Comparison of ENCODE assay signal across 15 cellular contexts in the genomic region with DNA sequence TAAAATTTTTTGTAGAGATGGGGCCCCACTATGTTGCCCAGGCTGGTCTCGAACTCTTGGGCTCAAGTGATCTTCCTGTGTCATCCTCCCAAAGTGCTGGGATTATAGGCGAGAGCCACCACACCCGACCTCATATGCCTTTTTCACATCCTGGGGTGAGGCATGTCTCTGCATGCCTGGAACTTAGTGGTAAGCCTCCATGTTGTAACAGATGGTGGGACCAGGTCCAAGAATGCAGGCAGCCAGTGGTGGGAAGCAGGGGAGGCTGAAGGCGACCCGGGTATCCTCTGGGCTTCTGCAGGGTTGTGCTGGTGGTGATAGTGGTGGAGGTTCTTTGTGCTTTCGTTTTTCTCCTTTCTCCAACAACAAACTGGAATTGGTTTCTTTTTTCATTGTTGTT. TPM values are rescaled to one million over a fixed set of nuclear protein-coding genes. Genes with fewer than 3 reads are reported as not detected.
DNase-seq lines count a peak whose midpoint lies in the region; ATAC-seq and TF ChIP-seq lines count a peak whose summit lies in the region.
"Had no signal": no experiment of that assay in that cellular context is flagged by ENCODE, and none has a peak within 500 bp of the region (broad histone marks: within the 10 kb centered on the region; RNA-seq: fewer than 3 reads in every experiment).

No MANE protein-coding gene starts in this region.

- POLR2A ChIA-PET in IMR-90 (lab: Charles Lee; ENCODE audit: unreplicated experiment): no interaction called here

- no peak overlapping the region for H3K4ac ChIP-seq in IMR-90 (ENCODE audit: low read depth, low read length)

- no peak overlapping the region; the same call in 1 of the 2 replicates for H4K5ac ChIP-seq in IMR-90 (ENCODE audit: low read depth, low read length)

- TF ChIP-seq CTCF in IMR-90 (conservative IDR thresholded peaks at IDR 0.05; ENCODE audit: low read depth, low read length): no peak

- H4K20me1 ChIP-seq in IMR-90 (ENCODE audit: insufficient read depth, low read length) (no peaks in the 10 kb centered on the region), Karpas-422 (ENCODE audit: insufficient read depth, low read depth, low read length) (no peaks in the 10 kb centered on the region)

- no CpG with 5 or more reads among the region's 6 CpGs for WGBS in IMR-90 (ENCODE audit: extremely low coverage in 2 of 2, insufficient read length in 1 of 2), 2 experiments

- no peaks in the 10 kb centered on the region for H3K79me1 ChIP-seq in IMR-90 (ENCODE audit: low read depth in 1 of 2, low read length in 2 of 2)

- H3K56ac ChIP-seq in IMR-90 (ENCODE audit: extremely low read depth, insufficient read depth, low read length): no peak overlapping the region

- no peak overlapping the region for H2BK120ac ChIP-seq in IMR-90 (ENCODE audit: low read depth, low read length)

- H3K9me2 ChIP-seq in Karpas-422 (replicated peaks; ENCODE audit: insufficient read depth, low read length): no peaks in the 10 kb centered on the region

- H3K14ac ChIP-seq in IMR-90 (replicated peaks; ENCODE audit: low read depth, low read length): no peak overlapping the region

- ATAC-seq in IMR-90 (ENCODE audit: low read depth) (peak; percentile 53), GM18519 (IDR thresholded peaks at IDR 0.05; ENCODE audit: low FRiP score, unreplicated experiment) (no peak), GM19324 (IDR thresholded peaks at IDR 0.05; ENCODE audit: low FRiP score, unreplicated experiment) (no peak)
- ATAC-seq: naive thymus-derived CD4-positive, alpha-beta T cell; right lobe of liver had no signal

- no peak for TF ChIP-seq POLR2A in IMR-90 (IDR thresholded peaks at IDR 0.05; ENCODE audit: low read depth, low read length)

- TF ChIP-seq RAD21 in IMR-90 (IDR thresholded peaks at IDR 0.05; ENCODE audit: low read length): no peak

- peak overlapping the region in 1 of 2 experiments; percentile 60; a peak in 2 of 4 replicates for H4K8ac ChIP-seq in IMR-90 (ENCODE audit: low read depth in 2 of 2, low read length in 2 of 2)

- DNase-seq in DMS79 treated with DMSO at 0.1 percent for 48 hours (lab: John Stamatoyannopoulos, UW) (peak; percentile 19), IMR-90 (peak; percentile 50), astrocyte of the hippocampus (ENCODE audit: low read depth, low spot score) (peak; percentile 40), iris pigment epithelial cell (ENCODE audit: low read depth) (peak; percentile 92), Karpas-422 (no peak), HuH-7.5 (ENCODE audit: low spot score) (no peak)
- DNase-seq: Calu3; esophagus squamous epithelium; kidney glomerular epithelial cell; naive thymus-derived CD4-positive, alpha-beta T cell; NCI-H526 treated with DMSO at 0.1 percent for 48 hours; right lobe of liver had no signal

- H3K9ac ChIP-seq in IMR-90 (ENCODE audit: low read depth, low read length): no peak overlapping the region
- no peak overlapping the region for H3K9ac ChIP-seq in Karpas-422 (ENCODE audit: low read length)

- H4K91ac ChIP-seq in IMR-90 (ENCODE audit: insufficient read depth, low read depth, low read length): no peak overlapping the region

- H3K4me1 ChIP-seq in IMR-90 (ENCODE audit: control insufficient read depth, insufficient read depth, low read length) (no peaks in the 10 kb centered on the region), Karpas-422 (ENCODE audit: low read length) (peaks cover 3% of the 10 kb centered on the region; the same call in 1 of the 2 replicates)
- H3K4me1 ChIP-seq: esophagus squamous epithelium, right lobe of liver had no signal

- no peak overlapping the region for H2BK20ac ChIP-seq in IMR-90 (ENCODE audit: low read depth, low read length)

- CTCF ChIA-PET in IMR-90 (lab: Yijun Ruan, JAX): no interaction called here

- no peaks in the 10 kb centered on the region for H3K9me1 ChIP-seq in IMR-90 (ENCODE audit: insufficient read depth, low read length)

- dilution Hi-C loops in IMR-90 (cut with HindIII; ENCODE audit: low sequenced_read_pairs, unreplicated experiment): no loop called here

- no peak overlapping the region for H3K23ac ChIP-seq in IMR-90 (ENCODE audit: low read depth, low read length)

- no peaks in the 10 kb centered on the region for H3K36me3 ChIP-seq in IMR-90 (ENCODE audit: control insufficient read depth, insufficient read depth, low read length)
- no peaks in the 10 kb centered on the region for H3K36me3 ChIP-seq in Karpas-422 (ENCODE audit: insufficient read depth, low read length)
- H3K36me3 ChIP-seq: esophagus squamous epithelium, right lobe of liver had no signal

- no peak overlapping the region for H3K27ac ChIP-seq in IMR-90 (ENCODE audit: insufficient read depth, low read length)
- no peak overlapping the region for H3K27ac ChIP-seq in Karpas-422 (ENCODE audit: low read length)
- H3K27ac ChIP-seq: esophagus squamous epithelium, right lobe of liver had no signal

- H3K9me3 ChIP-seq in IMR-90 (ENCODE audit: control insufficient read depth, insufficient read depth, low read length) (no peaks in the 10 kb centered on the region), Karpas-422 (ENCODE audit: low read length) (no peaks in the 10 kb centered on the region)
- H3K9me3 ChIP-seq: right lobe of liver had no signal

- H2AFZ ChIP-seq in IMR-90 (replicated peaks; ENCODE audit: low read length, poor library complexity) (peak overlapping the region; percentile 74), Karpas-422 (ENCODE audit: low read length) (no peak overlapping the region)

- no peak overlapping the region for H2BK15ac ChIP-seq in IMR-90 (ENCODE audit: low read depth, low read length)

- intact Hi-C loops in IMR-90 (cut with micrococcal nuclease): no loop called here

- no peak overlapping the region for H3K4me2 ChIP-seq in IMR-90 (ENCODE audit: low read depth, low read length)
- no peak overlapping the region for H3K4me2 ChIP-seq in Karpas-422 (ENCODE audit: low read depth, low read length, poor library complexity, severe bottlenecking)

- H2AK9ac ChIP-seq in IMR-90 (replicated peaks; ENCODE audit: low read depth, low read length, poor library complexity): peak overlapping the region; percentile 82

- in situ Hi-C loops in IMR-90 (cut with MboI; ENCODE audit: low sequenced_read_pairs): no loop called here

- peak overlapping the region; percentile 67; the same call in 1 of the 2 replicates for H3K18ac ChIP-seq in IMR-90 (ENCODE audit: low read depth, low read length)

- BruUV-seq in IMR-90 (replicated peaks; lab: Mats Ljungman, UMichigan): no TSS peak

- no peak overlapping the region for H2AK5ac ChIP-seq in IMR-90 (ENCODE audit: low read depth, low read length)

- H3K27me3 ChIP-seq in IMR-90 (ENCODE audit: control insufficient read depth, insufficient read depth, low read length) (peaks cover 7% of the 10 kb centered on the region; the same call in 1 of the 2 replicates), Karpas-422 (ENCODE audit: low read length) (no peaks in the 10 kb centered on the region)
- H3K27me3 ChIP-seq: right lobe of liver had no signal

- no peak overlapping the region for H2BK5ac ChIP-seq in IMR-90 (ENCODE audit: low read depth, low read length, poor library complexity, severe bottlenecking)

- H3K79me2 ChIP-seq in Karpas-422 (ENCODE audit: low read length): no peaks in the 10 kb centered on the region

- no peak overlapping the region for H3K4me3 ChIP-seq in IMR-90 (ENCODE audit: insufficient read depth, low read depth, low read length)
- H3K4me3 ChIP-seq in Karpas-422 (ENCODE audit: low read length): no peak overlapping the region
- H3K4me3 ChIP-seq: esophagus squamous epithelium, right lobe of liver had no signal

TF ChIP-seq in IMR-90, 13 proteins besides CTCF, POLR2A, EP300 and RAD21 (continues in another document):
- no peak for TF ChIP-seq MXI1 (IDR thresholded peaks at IDR 0.05; ENCODE audit: borderline replicate concordance, low read depth, low read length)
- TF ChIP-seq BHLHE40 (IDR thresholded peaks at IDR 0.05; ENCODE audit: low read depth, low read length): no peak
- TF ChIP-seq RFX5 (IDR thresholded peaks at IDR 0.05; ENCODE audit: low read depth, low read length): no peak
- TF ChIP-seq NFE2L2 (IDR thresholded peaks at IDR 0.05; ENCODE audit: low read depth, low read length): no peak
- TF ChIP-seq MAFK (IDR thresholded peaks at IDR 0.05; ENCODE audit: low read depth, low read length): no peak
- no peak for TF ChIP-seq MAZ (IDR thresholded peaks at IDR 0.05; ENCODE audit: borderline replicate concordance, low read depth, low read length)
- TF ChIP-seq RCOR1 (IDR thresholded peaks at IDR 0.05; ENCODE audit: insufficient replicate concordance, low read length): no peak
- TF ChIP-seq, protein P1, sequence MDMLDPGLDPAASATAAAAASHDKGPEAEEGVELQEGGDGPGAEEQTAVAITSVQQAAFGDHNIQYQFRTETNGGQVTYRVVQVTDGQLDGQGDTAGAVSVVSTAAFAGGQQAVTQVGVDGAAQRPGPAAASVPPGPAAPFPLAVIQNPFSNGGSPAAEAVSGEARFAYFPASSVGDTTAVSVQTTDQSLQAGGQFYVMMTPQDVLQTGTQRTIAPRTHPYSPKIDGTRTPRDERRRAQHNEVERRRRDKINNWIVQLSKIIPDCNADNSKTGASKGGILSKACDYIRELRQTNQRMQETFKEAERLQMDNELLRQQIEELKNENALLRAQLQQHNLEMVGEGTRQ (IDR thresholded peaks at IDR 0.05; ENCODE audit: low read depth, low read length): no peak

RNA-seq across cellular contexts. Expression of a gene that starts 30.1 kb away (rescaled TPM):
- 29.4 and 30.1 TPM in 2 replicates for total RNA-seq in IMR-90 (2012; rRNA removed)
- 112 and 148 TPM in 2 replicates for polyA plus RNA-seq in IMR-90 (2012; rRNA removed)
- 180 and 202 TPM in 2 replicates for polyA plus RNA-seq in IMR-90 (2012; cell fraction: cytosol; rRNA removed)
- 123 and 144 TPM in 2 replicates for polyA plus RNA-seq in IMR-90 (2012; cell fraction: nucleus; rRNA removed; ENCODE audit: low replicate concordance)
- 13.9 and 51.6 TPM in 2 replicates for total RNA-seq in Karpas-422 (2014; rRNA removed; shearing (Covaris generic); ENCODE audit: low replicate concordance)

RNA-seq across cellular contexts. Expression of a gene that starts 31.0 kb away (rescaled TPM):
- not detected in 2 replicates for total RNA-seq in IMR-90 (2012; rRNA removed)
- not detected in 2 replicates for polyA plus RNA-seq in IMR-90 (2012; rRNA removed)
- not detected in 2 replicates for polyA plus RNA-seq in IMR-90 (2012; cell fraction: cytosol; rRNA removed)
- polyA plus RNA-seq in IMR-90 (2012; cell fraction: nucleus; rRNA removed; ENCODE audit: low replicate concordance): not detected in 2 replicates
- total RNA-seq in Karpas-422 (2014; rRNA removed; shearing (Covaris generic); ENCODE audit: low replicate concordance): not detected in 2 replicates
- total RNA-seq: Calu3, cardiac septum, right lobe of liver had no signal

RNA-seq across cellular contexts. Expression of a gene that starts 43.0 kb away (rescaled TPM):
- 1,241 and 1,351 TPM in 2 replicates for total RNA-seq in IMR-90 (2012; rRNA removed)
- 1,735 and 2,064 TPM in 2 replicates for polyA plus RNA-seq in IMR-90 (2012; rRNA removed)
- polyA plus RNA-seq in IMR-90 (2012; cell fraction: cytosol; rRNA removed): 2,837 and 3,553 TPM in 2 replicates
- polyA plus RNA-seq in IMR-90 (2012; cell fraction: nucleus; rRNA removed; ENCODE audit: low replicate concordance): 759 and 888 TPM in 2 replicates
- total RNA-seq in Karpas-422 (2014; rRNA removed; shearing (Covaris generic); ENCODE audit: low replicate concordance): 1,678 and 2,364 TPM in 2 replicates

RNA-seq across cellular contexts. Expression of a gene that starts 54.9 kb away (rescaled TPM):
- total RNA-seq in IMR-90 (2012; rRNA removed): 0.28 and 0.36 TPM in 2 replicates
- polyA plus RNA-seq in IMR-90 (2012; rRNA removed): 1.2 and 1.5 TPM in 2 replicates
- polyA plus RNA-seq in IMR-90 (2012; cell fraction: cytosol; rRNA removed): 0.39 and 1.0 TPM in 2 replicates
- 6.6 and 10.8 TPM in 2 replicates for polyA plus RNA-seq in IMR-90 (2012; cell fraction: nucleus; rRNA removed; ENCODE audit: low replicate concordance)
- total RNA-seq in Karpas-422 (2014; rRNA removed; shearing (Covaris generic); ENCODE audit: low replicate concordance): 5.7 and 9.5 TPM in 2 replicates
- total RNA-seq: Calu3 had no signal

Comparison
In these comparisons a context has a peak if more than half of its experiments do, and no peak if none do; other contexts are left out.
1. DNase-seq: peak in DMS79 treated with DMSO at 0.1 percent for 48 hours (single experiment), IMR-90 (single experiment), astrocyte of the hippocampus (single experiment) and iris pigment epithelial cell (single experiment); none in Karpas-422 (single experiment) and HuH-7.5 (single experiment).